ENCODE assay signal across 1 cellular context in genomic region chr11:14519692-14520085, GRCh38.
TF ChIP-seq lines count a peak whose summit lies in the region.

No MANE protein-coding gene starts in this region.

TF ChIP-seq in HepG2, 621 proteins besides CTCF, POLR2A, EP300 and RAD21 (continued from another document):
- TF ChIP-seq, protein P1, sequence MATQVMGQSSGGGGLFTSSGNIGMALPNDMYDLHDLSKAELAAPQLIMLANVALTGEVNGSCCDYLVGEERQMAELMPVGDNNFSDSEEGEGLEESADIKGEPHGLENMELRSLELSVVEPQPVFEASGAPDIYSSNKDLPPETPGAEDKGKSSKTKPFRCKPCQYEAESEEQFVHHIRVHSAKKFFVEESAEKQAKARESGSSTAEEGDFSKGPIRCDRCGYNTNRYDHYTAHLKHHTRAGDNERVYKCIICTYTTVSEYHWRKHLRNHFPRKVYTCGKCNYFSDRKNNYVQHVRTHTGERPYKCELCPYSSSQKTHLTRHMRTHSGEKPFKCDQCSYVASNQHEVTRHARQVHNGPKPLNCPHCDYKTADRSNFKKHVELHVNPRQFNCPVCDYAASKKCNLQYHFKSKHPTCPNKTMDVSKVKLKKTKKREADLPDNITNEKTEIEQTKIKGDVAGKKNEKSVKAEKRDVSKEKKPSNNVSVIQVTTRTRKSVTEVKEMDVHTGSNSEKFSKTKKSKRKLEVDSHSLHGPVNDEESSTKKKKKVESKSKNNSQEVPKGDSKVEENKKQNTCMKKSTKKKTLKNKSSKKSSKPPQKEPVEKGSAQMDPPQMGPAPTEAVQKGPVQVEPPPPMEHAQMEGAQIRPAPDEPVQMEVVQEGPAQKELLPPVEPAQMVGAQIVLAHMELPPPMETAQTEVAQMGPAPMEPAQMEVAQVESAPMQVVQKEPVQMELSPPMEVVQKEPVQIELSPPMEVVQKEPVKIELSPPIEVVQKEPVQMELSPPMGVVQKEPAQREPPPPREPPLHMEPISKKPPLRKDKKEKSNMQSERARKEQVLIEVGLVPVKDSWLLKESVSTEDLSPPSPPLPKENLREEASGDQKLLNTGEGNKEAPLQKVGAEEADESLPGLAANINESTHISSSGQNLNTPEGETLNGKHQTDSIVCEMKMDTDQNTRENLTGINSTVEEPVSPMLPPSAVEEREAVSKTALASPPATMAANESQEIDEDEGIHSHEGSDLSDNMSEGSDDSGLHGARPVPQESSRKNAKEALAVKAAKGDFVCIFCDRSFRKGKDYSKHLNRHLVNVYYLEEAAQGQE (IDR thresholded peaks at IDR 0.05; ENCODE audit: borderline replicate concordance in 1 of 2, low read depth in 1 of 2, low read length in 2 of 2) = peak in 1 of 2 experiments; percentile 7; a peak in 1 of 4 replicates
- TF ChIP-seq, protein P2, sequence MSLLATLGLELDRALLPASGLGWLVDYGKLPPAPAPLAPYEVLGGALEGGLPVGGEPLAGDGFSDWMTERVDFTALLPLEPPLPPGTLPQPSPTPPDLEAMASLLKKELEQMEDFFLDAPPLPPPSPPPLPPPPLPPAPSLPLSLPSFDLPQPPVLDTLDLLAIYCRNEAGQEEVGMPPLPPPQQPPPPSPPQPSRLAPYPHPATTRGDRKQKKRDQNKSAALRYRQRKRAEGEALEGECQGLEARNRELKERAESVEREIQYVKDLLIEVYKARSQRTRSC (CRISPR knock-in tag; IDR thresholded peaks at IDR 0.05; ENCODE audit: low read depth) = 0 out of 2 replicates have a peak, but pooled peaks have one; percentile 52
- TF ChIP-seq ZNF264 (CRISPR knock-in tag; IDR thresholded peaks at IDR 0.05) (peak; percentile 19; the same call in 1 of the 2 replicates), AKNA (CRISPR knock-in tag; IDR thresholded peaks at IDR 0.05; ENCODE audit: borderline replicate concordance) (peak; percentile 66; the same call in 1 of the 2 replicates), FOSL1 (CRISPR knock-in tag; IDR thresholded peaks at IDR 0.05; ENCODE audit: borderline replicate concordance) (no peak), PHF8 (CRISPR knock-in tag; IDR thresholded peaks at IDR 0.05) (no peak), MAFF (IDR thresholded peaks at IDR 0.05; ENCODE audit: low read depth, low read length) (no peak), ZNF44 (CRISPR knock-in tag; IDR thresholded peaks at IDR 0.05) (no peak), KDM3A (CRISPR knock-in tag; IDR thresholded peaks at IDR 0.05; ENCODE audit: low read depth) (no peak), ZNF629 (CRISPR knock-in tag; conservative IDR thresholded peaks at IDR 0.05) (peak; percentile 31; the same call in 1 of the 2 replicates), JUND (CRISPR knock-in tag; IDR thresholded peaks at IDR 0.05) (0 out of 2 replicates have a peak, but pooled peaks have one; percentile 2), ZBTB14 (CRISPR knock-in tag; IDR thresholded peaks at IDR 0.05) (0 out of 2 replicates have a peak, but pooled peaks have one; percentile 34), BCL6 (CRISPR knock-in tag; IDR thresholded peaks at IDR 0.05) (peak; percentile 88), ARNTL (CRISPR knock-in tag; IDR thresholded peaks at IDR 0.05) (0 out of 2 replicates have a peak, but pooled peaks have one; percentile 4), ZNF232 (CRISPR knock-in tag; IDR thresholded peaks at IDR 0.05; ENCODE audit: borderline replicate concordance) (0 out of 2 replicates have a peak, but pooled peaks have one; percentile 31), ZNF773 (CRISPR knock-in tag; IDR thresholded peaks at IDR 0.05; ENCODE audit: borderline replicate concordance) (no peak), FOXJ3 (CRISPR knock-in tag; IDR thresholded peaks at IDR 0.05; ENCODE audit: borderline replicate concordance) (0 out of 2 replicates have a peak, but pooled peaks have one; percentile 32), HHEX (CRISPR knock-in tag; IDR thresholded peaks at IDR 0.05) (0 out of 2 replicates have a peak, but pooled peaks have one; percentile 6), ZBTB10 (CRISPR knock-in tag; IDR thresholded peaks at IDR 0.05; ENCODE audit: borderline replicate concordance) (0 out of 2 replicates have a peak, but pooled peaks have one; percentile 55)
- TF ChIP-seq, protein P3, sequence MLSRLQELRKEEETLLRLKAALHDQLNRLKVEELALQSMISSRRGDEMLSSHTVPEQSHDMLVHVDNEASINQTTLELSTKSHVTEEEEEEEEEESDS (CRISPR knock-in tag; IDR thresholded peaks at IDR 0.05; ENCODE audit: borderline replicate concordance) = 0 out of 2 replicates have a peak, but pooled peaks have one; percentile 47
- TF ChIP-seq, protein P4, sequence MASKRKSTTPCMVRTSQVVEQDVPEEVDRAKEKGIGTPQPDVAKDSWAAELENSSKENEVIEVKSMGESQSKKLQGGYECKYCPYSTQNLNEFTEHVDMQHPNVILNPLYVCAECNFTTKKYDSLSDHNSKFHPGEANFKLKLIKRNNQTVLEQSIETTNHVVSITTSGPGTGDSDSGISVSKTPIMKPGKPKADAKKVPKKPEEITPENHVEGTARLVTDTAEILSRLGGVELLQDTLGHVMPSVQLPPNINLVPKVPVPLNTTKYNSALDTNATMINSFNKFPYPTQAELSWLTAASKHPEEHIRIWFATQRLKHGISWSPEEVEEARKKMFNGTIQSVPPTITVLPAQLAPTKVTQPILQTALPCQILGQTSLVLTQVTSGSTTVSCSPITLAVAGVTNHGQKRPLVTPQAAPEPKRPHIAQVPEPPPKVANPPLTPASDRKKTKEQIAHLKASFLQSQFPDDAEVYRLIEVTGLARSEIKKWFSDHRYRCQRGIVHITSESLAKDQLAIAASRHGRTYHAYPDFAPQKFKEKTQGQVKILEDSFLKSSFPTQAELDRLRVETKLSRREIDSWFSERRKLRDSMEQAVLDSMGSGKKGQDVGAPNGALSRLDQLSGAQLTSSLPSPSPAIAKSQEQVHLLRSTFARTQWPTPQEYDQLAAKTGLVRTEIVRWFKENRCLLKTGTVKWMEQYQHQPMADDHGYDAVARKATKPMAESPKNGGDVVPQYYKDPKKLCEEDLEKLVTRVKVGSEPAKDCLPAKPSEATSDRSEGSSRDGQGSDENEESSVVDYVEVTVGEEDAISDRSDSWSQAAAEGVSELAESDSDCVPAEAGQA (IDR thresholded peaks at IDR 0.05; ENCODE audit: low read depth) = no peak
- TF ChIP-seq, protein P4 (CRISPR knock-in tag; IDR thresholded peaks at IDR 0.05; ENCODE audit: borderline replicate concordance) = no peak
- TF ChIP-seq, protein P5, sequence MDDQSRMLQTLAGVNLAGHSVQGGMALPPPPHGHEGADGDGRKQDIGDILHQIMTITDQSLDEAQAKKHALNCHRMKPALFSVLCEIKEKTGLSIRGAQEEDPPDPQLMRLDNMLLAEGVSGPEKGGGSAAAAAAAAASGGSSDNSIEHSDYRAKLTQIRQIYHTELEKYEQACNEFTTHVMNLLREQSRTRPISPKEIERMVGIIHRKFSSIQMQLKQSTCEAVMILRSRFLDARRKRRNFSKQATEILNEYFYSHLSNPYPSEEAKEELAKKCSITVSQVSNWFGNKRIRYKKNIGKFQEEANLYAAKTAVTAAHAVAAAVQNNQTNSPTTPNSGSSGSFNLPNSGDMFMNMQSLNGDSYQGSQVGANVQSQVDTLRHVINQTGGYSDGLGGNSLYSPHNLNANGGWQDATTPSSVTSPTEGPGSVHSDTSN (CRISPR knock-in tag; IDR thresholded peaks at IDR 0.05; ENCODE audit: borderline replicate concordance) = 0 out of 2 replicates have a peak, but pooled peaks have one; percentile 9
- TF ChIP-seq, protein P6, sequence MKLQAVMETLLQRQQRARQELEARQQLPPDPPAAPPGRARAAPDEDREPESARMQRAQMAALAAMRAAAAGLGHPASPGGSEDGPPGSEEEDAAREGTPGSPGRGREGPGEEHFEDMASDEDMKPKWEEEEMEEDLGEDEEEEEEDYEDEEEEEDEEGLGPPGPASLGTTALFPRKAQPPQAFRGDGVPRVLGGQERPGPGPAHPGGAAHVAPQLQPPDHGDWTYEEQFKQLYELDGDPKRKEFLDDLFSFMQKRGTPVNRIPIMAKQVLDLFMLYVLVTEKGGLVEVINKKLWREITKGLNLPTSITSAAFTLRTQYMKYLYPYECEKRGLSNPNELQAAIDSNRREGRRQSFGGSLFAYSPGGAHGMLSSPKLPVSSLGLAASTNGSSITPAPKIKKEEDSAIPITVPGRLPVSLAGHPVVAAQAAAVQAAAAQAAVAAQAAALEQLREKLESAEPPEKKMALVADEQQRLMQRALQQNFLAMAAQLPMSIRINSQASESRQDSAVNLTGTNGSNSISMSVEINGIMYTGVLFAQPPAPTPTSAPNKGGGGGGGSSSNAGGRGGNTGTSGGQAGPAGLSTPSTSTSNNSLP (IDR thresholded peaks at IDR 0.05; ENCODE audit: low read depth, low read length) = no peak
